ENCODE assay signal across 26 cellular contexts in the genomic region with DNA sequence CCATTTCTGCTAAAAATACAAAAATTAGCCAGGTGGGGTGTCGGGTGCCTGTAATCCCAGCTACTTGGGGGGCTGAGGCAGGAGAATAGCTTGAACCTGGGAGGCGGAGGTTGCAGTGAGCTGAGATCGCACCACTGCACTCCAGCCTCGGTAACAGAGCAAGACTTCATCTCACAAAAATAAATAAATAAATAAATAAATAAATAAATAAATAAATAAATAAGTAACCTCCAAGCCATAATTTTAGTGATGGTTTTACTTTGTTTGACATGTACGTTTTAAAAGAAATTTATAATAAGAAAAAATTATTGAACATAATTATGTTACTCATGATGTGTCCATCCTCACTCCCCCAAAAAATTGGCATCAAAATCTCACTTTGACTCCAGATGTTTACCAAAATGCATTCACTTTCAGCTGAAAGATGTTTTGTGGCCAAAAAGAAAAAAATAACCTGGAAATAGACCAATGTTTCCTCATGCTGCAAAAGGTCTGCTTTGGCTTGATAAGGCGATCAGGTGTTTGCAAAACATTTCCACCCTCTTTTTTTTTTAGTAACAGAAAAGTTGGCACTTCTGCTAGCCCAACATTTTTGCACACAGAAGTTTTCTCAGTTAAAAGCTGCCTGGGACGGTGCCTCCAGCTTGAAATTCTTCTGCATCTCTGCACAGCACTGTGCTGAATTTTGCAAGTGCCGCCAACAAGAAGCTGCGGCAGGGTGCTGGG.
"Had no signal": no experiment of that assay in that cellular context is flagged by ENCODE, and none has a peak within 500 bp of the region (broad histone marks: within the 10 kb centered on the region; RNA-seq: fewer than 3 reads in every experiment).

No MANE protein-coding gene starts in this region.

- H3K9me3 ChIP-seq: neutrophil, right atrium auricular region, right lobe of liver, tibial nerve, uterus had no signal

- H3K4me1 ChIP-seq: right atrium auricular region, right lobe of liver, uterus had no signal

- H3K27ac ChIP-seq: left ventricle myocardium inferior, neural progenitor cell, neutrophil, right atrium auricular region, right lobe of liver, tibial nerve, uterus had no signal

- H3K36me3 ChIP-seq: left ventricle myocardium inferior, neural progenitor cell, neutrophil, right atrium auricular region, right lobe of liver, tibial nerve, uterus had no signal

- FAIRE-seq: islet of Langerhans, kidney had no signal

- H3K4me2 ChIP-seq: neural progenitor cell, smooth muscle cell had no signal

- DNase-seq: immature natural killer cell; kidney; left colon; left ventricle myocardium inferior; mesendoderm; naive B cell; natural killer cell; nephron progenitor cell; occipital lobe; right lobe of liver; stimulated activated CD4-positive, alpha-beta T cell treated with anti-CD3 and anti-CD28 coated beads, Interleukin-1b, Interleukin-23, amount 100 ng/mL, for 48 hours; stimulated activated CD4-positive, alpha-beta T cell treated with anti-CD3 and anti-CD28 coated beads, Interleukin-2, amount 100 ng/mL, for 48 hours; stimulated activated CD4-positive, alpha-beta T cell treated with anti-CD3 and anti-CD28 coated beads, Interleukin-4, amount 100 ng/mL, for 4 hours; stimulated activated CD8-positive, alpha-beta memory T cell treated with anti-CD3 and anti-CD28 coated beads, Interleukin-4, amount 100 ng/mL, for 48 hours; stimulated activated naive CD4-positive, alpha-beta T cell treated with Interleukin-2 at 50 U/mL for 16 hours; stimulated activated naive CD8-positive, alpha-beta T cell treated with anti-CD3 and anti-CD28 coated beads, Interleukin-15, amount 100 ng/mL, for 72 hours; substantia nigra; uterus had no signal

- ATAC-seq: left colon; natural killer cell; right lobe of liver; stimulated activated memory B cell treated with anti-CD40 and anti-IgM and Interleukin-4, amounts not matched to agents 10 μg/mL and 1 μg/mL and 100 μg/mL, for 72 hours; stimulated activated naive CD8-positive, alpha-beta T cell treated with anti-CD3 and anti-CD28 coated beads, Interleukin-15, amount 100 ng/mL, for 72 hours had no signal

- H3K4me3 ChIP-seq: left ventricle myocardium inferior, lung, neural progenitor cell, right atrium auricular region, right lobe of liver, smooth muscle cell, tibial nerve, uterus had no signal
